8 cellular contexts compared by ENCODE assay signal in the genomic region with DNA sequence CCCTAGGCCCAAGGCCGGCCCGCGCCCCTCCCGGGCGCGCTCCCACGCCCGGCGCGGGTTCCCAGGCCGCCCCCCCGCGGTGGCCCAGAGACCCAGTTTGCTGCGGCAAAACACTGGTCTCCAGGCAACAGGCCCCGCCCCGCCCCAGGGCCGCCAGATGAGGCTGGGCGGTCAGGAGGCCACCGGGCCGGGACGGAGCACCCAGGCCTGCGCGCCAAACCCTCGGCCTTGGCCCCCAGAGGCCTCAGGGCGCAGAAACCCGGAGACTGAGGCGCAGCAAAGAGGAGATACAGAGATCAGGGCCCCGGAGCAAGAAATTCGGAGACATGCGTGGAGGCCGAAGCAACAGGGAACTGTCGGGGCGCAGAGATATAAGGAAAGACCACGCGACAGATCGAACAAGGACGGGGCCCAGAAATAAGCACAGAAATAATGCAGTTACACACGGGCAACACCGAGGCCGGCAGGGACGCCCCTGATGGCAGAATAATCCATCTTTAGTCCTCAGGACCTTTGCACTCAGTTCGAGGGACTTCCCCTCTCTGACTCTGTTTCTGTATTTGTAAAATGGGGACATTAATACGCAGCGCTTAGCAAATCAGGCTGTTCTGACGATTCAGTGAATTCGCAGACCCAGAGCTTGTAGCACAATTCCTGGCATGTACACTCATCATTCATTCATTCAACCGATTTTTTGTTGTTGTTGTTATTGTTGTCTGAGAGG. TPM values are rescaled to one million over a fixed set of nuclear protein-coding genes. Genes with fewer than 3 reads are reported as not detected.
DNase-seq lines count a peak whose midpoint lies in the region; ATAC-seq and TF ChIP-seq lines count a peak whose summit lies in the region.

No MANE protein-coding gene starts in this region.

- peak overlapping the region; percentile 41 to 70 (median 59) for H3K4me3 ChIP-seq in subcutaneous abdominal adipose tissue (ENCODE audit: low read depth in 1 of 5, low read length in 5 of 5)

- TF ChIP-seq CTCF in natural killer cell (IDR thresholded peaks at IDR 0.05): no peak

- H3K36me3 Mint-ChIP-seq in natural killer cell: no peaks in the 10 kb centered on the region

- H3K9me3 ChIP-seq in subcutaneous abdominal adipose tissue (ENCODE audit: control insufficient read depth in 5 of 5, low read length in 5 of 5): no peaks in the 10 kb centered on the region

- H3K4me1 ChIP-seq in subcutaneous abdominal adipose tissue (ENCODE audit: control insufficient read depth in 5 of 5, insufficient read depth in 5 of 5, low read length in 5 of 5): peaks cover 4 to 37% (median 33%) of the 10 kb centered on the region in 5 donors

- no peaks in the 10 kb centered on the region for H3K9me3 Mint-ChIP-seq in natural killer cell

- no peaks in the 10 kb centered on the region for H3K27me3 ChIP-seq in subcutaneous abdominal adipose tissue (ENCODE audit: control insufficient read depth in 5 of 5, insufficient read depth in 4 of 5, low read length in 5 of 5)

- intact Hi-C loops in natural killer cell (cut with micrococcal nuclease): no loop called here

- peak overlapping the region; percentile 95 for H3K4me3 Mint-ChIP-seq in natural killer cell

- H3K27ac ChIP-seq in subcutaneous abdominal adipose tissue (ENCODE audit: low read depth, low read length): peak overlapping the region; percentile 92

- no peaks in the 10 kb centered on the region for H3K27me3 Mint-ChIP-seq in natural killer cell (ENCODE audit: low read depth in 2 of 2)

- no peaks in the 10 kb centered on the region for H3K36me3 ChIP-seq in subcutaneous abdominal adipose tissue (ENCODE audit: control insufficient read depth in 5 of 5, insufficient read depth in 5 of 5, low read length in 5 of 5)

- H3K27ac Mint-ChIP-seq in natural killer cell: peak overlapping the region; percentile 94 to 98

- ATAC-seq in HG03342 (IDR thresholded peaks at IDR 0.05; ENCODE audit: unreplicated experiment) (peak; percentile 47), natural killer cell (peak; percentile 48 to 73 (median 67))

- DNase-seq in NCI-H345 (lab: John Stamatoyannopoulos, UW): peak; percentile 61
- no peak for DNase-seq in NCI-H345 treated with DMSO at 0.1 percent for 48 hours (lab: John Stamatoyannopoulos, UW; ENCODE audit: unreplicated experiment)
- peak; percentile 90 for DNase-seq in RPMI8226
- DNase-seq in activated gamma-delta T cell treated with Interleukin-2 at 50 U/mL for 16 hours: peak; percentile 75
- peak; percentile 80 for DNase-seq in fibroblast of the conjunctiva (ENCODE audit: low read depth)
- DNase-seq in natural killer cell: peak; percentile 91

- peaks cover 61 to 75% of the 10 kb centered on the region in 2 donors for H3K4me1 Mint-ChIP-seq in natural killer cell

- peak overlapping the region in 4 of 5 donors; percentile 45 to 69 (median 62) for H3K9ac ChIP-seq in subcutaneous abdominal adipose tissue (ENCODE audit: low read length in 5 of 5)

RNA-seq across cellular contexts. Expression of a gene that starts 20.8 kb away (rescaled TPM):
- 10 to 100 TPM; 46.8 to 55.2 (median 48.2) TPM for total RNA-seq in natural killer cell

RNA-seq across cellular contexts. Expression of a gene that starts 23.3 kb away (rescaled TPM):
- total RNA-seq in natural killer cell: 1,000 to 10,000 TPM in 2 of 3 donors, 100 to 1,000 TPM in 1; 784 to 1,837 (median 1,121) TPM

RNA-seq across cellular contexts. Expression of a gene that starts 38.0 kb away (rescaled TPM):
- total RNA-seq in natural killer cell: 1 to 10 TPM in 1 of 3 donors, under 1 TPM in 2; 0.28 to 1.4 (median 0.45) TPM

RNA-seq across cellular contexts. Expression of a gene that starts 39.6 kb away (rescaled TPM):
- 1 to 10 TPM; 5.6 to 7.4 (median 5.9) TPM for total RNA-seq in natural killer cell

RNA-seq across cellular contexts. Expression of a gene that starts 52.4 kb away (rescaled TPM):
- total RNA-seq in natural killer cell: 1 to 10 TPM; 1.9 to 5.5 (median 3.0) TPM
